ENCODE assay signal across 15 cellular contexts in the genomic region with DNA sequence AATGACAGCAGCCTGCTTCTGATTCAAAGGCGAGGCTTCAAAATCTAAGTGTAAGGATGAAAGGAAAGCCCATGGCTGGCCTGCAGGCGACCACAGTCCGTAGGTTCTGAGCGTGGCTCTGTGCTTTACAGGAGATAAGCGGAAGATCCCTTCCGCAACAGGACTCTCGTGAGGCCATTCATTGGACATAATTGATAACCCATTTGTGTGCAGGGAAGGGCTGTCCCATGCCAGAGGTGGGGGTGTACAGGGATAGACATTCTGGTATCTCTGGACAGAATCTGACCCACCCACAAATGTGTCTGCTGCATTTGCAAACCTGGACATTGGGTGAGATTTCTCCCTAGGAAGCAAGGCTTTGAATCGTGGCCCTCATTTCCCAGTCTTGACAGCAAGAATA. TPM values are rescaled to one million over a fixed set of nuclear protein-coding genes. Genes with fewer than 3 reads are reported as not detected.
DNase-seq lines count a peak whose midpoint lies in the region; ATAC-seq and TF ChIP-seq lines count a peak whose summit lies in the region.
"Had no signal": no experiment of that assay in that cellular context is flagged by ENCODE, and none has a peak within 500 bp of the region (broad histone marks: within the 10 kb centered on the region; RNA-seq: fewer than 3 reads in every experiment).

No MANE protein-coding gene starts in this region.

- WGBS in heart left ventricle, 4 donors: 85 to 90% (median 87%) methylated on average over 8 of the region's 8 CpGs

- H3K4me3 Mint-ChIP-seq in T-helper 17 cell (no peak overlapping the region), type B pancreatic cell (no peak overlapping the region)
- H3K4me3 Mint-ChIP-seq: HFFc6 had no signal

- H3K4me1 ChIP-seq in right atrium auricular region (peaks cover 0 to 78% of the 10 kb centered on the region in 2 donors), heart left ventricle (peaks cover 0 to 63% (median 28%) of the 10 kb centered on the region in 12 donors)

- H3K4me1 Mint-ChIP-seq in T-helper 17 cell (peaks cover 36% of the 10 kb centered on the region), type B pancreatic cell (ENCODE audit: unreplicated experiment) (peaks cover 16% of the 10 kb centered on the region)

- TF ChIP-seq CTCF in right atrium auricular region (IDR thresholded peaks at IDR 0.05): no peak
- TF ChIP-seq CTCF in heart left ventricle (IDR thresholded peaks at IDR 0.05): no peak
- no peak for TF ChIP-seq CTCF in type B pancreatic cell (conservative IDR thresholded peaks at IDR 0.05)

- H3K36me3 ChIP-seq in right atrium auricular region (no peaks in the 10 kb centered on the region), heart left ventricle (no peaks in the 10 kb centered on the region)
- H3K36me3 ChIP-seq: BLaER1 treated with 17β-estradiol and CSF1 and Interleukin-3, amounts not matched to agents 10 nM and 100 nM had no signal

- no peak for ATAC-seq in heart left ventricle
- ATAC-seq in T-helper 17 cell: no peak
- ATAC-seq in HG02623 (IDR thresholded peaks at IDR 0.05; ENCODE audit: unreplicated experiment): no peak
- no peak for ATAC-seq in HG02588 (IDR thresholded peaks at IDR 0.05; ENCODE audit: unreplicated experiment)

- H3K27me3 Mint-ChIP-seq in T-helper 17 cell (no peaks in the 10 kb centered on the region), type B pancreatic cell (peaks cover 4% of the 10 kb centered on the region)

- no peaks in the 10 kb centered on the region for H3K27me3 ChIP-seq in right atrium auricular region
- H3K27me3 ChIP-seq in heart left ventricle: no peaks in the 10 kb centered on the region

- H3K36me3 Mint-ChIP-seq in T-helper 17 cell (ENCODE audit: low read depth) (no peaks in the 10 kb centered on the region), type B pancreatic cell (no peaks in the 10 kb centered on the region)

- no peaks in the 10 kb centered on the region for H3K9me3 Mint-ChIP-seq in type B pancreatic cell
- H3K9me3 Mint-ChIP-seq: HFFc6 had no signal

- H3K9me3 ChIP-seq in right atrium auricular region: no peaks in the 10 kb centered on the region
- H3K9me3 ChIP-seq in heart left ventricle: no peaks in the 10 kb centered on the region
- H3K9me3 ChIP-seq in T-helper 17 cell (ENCODE audit: control insufficient read depth, low read length, poor library complexity, severe bottlenecking): no peaks in the 10 kb centered on the region
- H3K9me3 ChIP-seq: BLaER1 treated with 17β-estradiol and CSF1 and Interleukin-3, amounts not matched to agents 10 nM and 100 nM had no signal

- H3K4me3 ChIP-seq in right atrium auricular region (no peak overlapping the region), heart left ventricle (no peak overlapping the region)
- H3K4me3 ChIP-seq: BLaER1 treated with 17β-estradiol and CSF1 and Interleukin-3, amounts not matched to agents 10 nM and 100 nM; PC-9 had no signal

- DNase-seq in right atrium auricular region (ENCODE audit: low spot score): no peak
- DNase-seq in heart left ventricle: no peak
- no peak for DNase-seq in T-helper 17 cell
- DNase-seq in islet precursor cell: peak; percentile 63
- no peak for DNase-seq in type B pancreatic cell (ENCODE audit: extremely low spot score, unreplicated experiment)
- DNase-seq in activated CD8-positive, alpha-beta memory T cell treated with anti-CD3 and anti-CD28 coated beads, Interleukin-2, amount 50 U/mL, for 48 hours: no peak
- DNase-seq: HFFc6, IMR-90, NCI-H1105, NCI-H2227 treated with DMSO at 0.1 percent for 48 hours, PC-9 had no signal

- H3K27ac ChIP-seq in right atrium auricular region (peak overlapping the region; percentile 39 to 49), heart left ventricle (no peak overlapping the region)
- H3K27ac ChIP-seq: PC-9 had no signal

- intact Hi-C loops in heart left ventricle (cut with DNase I): loop anchor here in 6 of 10 donors (5.0 to 10.0 kb wide), 3 partner anchors 35 to 170 kb away; a partner anchor contains a TSS

- no peak for TF ChIP-seq POLR2A in heart left ventricle (IDR thresholded peaks at IDR 0.05)

- H3K27ac Mint-ChIP-seq in T-helper 17 cell: peak overlapping the region; percentile 97
- H3K27ac Mint-ChIP-seq in type B pancreatic cell: peak overlapping the region; percentile 79
- H3K27ac Mint-ChIP-seq: HFFc6 had no signal

RNA-seq across cellular contexts. Expression of a gene that starts 4.0 kb away (rescaled TPM):
- total RNA-seq in right atrium auricular region: 10 to 100 TPM; 13.4 to 13.7 TPM
- 10 to 100 TPM in 2 of 9 donors, 1 to 10 TPM in 7; 4.8 to 19.2 (median 8.6) TPM for total RNA-seq in heart left ventricle
- polyA plus RNA-seq in heart left ventricle: 10 to 100 TPM in 1 of 2 donors, 1 to 10 TPM in 1; 5.0 to 18.1 TPM
- total RNA-seq in T-helper 17 cell: 10 to 100 TPM; 50.8 to 69.9 TPM
- 34.5 and 85.1 TPM in 2 replicates for total RNA-seq in type B pancreatic cell (ENCODE audit: low replicate concordance)

RNA-seq across cellular contexts. Expression of a gene that starts 34.8 kb away (rescaled TPM):
- 1 to 10 TPM; 3.4 to 4.0 TPM for total RNA-seq in right atrium auricular region
- total RNA-seq in heart left ventricle: 10 to 100 TPM in 5 of 9 donors, 1 to 10 TPM in 4; 1.6 to 42.3 (median 10.7) TPM
- 1 to 10 TPM; 4.0 to 5.6 TPM for polyA plus RNA-seq in heart left ventricle
- total RNA-seq in T-helper 17 cell: 10 to 100 TPM; 11.6 to 21.5 TPM
- total RNA-seq in type B pancreatic cell (ENCODE audit: low replicate concordance): 3.6 and 9.1 TPM in 2 replicates
- total RNA-seq: H4 had no signal

Comparison
In these comparisons a context has a peak if more than half of its experiments do, and no peak if none do; other contexts are left out.
1. H3K27ac ChIP-seq: peak in right atrium auricular region (2 of 2); none in heart left ventricle (0 of 12).